In genomic region chr2:169495310-169495928, GRCh38 we compare ENCODE assay signal across 18 cellular contexts. TPM values are rescaled to one million over a fixed set of nuclear protein-coding genes. Genes with fewer than 3 reads are reported as not detected.
A peak's percentile ranks its signal among the peaks of the same experiment; 100 is the strongest.
DNase-seq lines count a peak whose midpoint lies in the region; ATAC-seq and TF ChIP-seq lines count a peak whose summit lies in the region.
"Had no signal": no experiment of that assay in that cellular context is flagged by ENCODE, and none has a peak within 500 bp of the region (broad histone marks: within the 10 kb centered on the region; RNA-seq: fewer than 3 reads in every experiment).

No MANE protein-coding gene starts in this region.

- H3K27ac ChIP-seq in gastrocnemius medialis (peak overlapping the region; percentile 67 to 82 (median 78)), vagina (no peak overlapping the region)
- H3K27ac ChIP-seq: GM23248 had no signal

- H3K4me3 ChIP-seq in gastrocnemius medialis, result no peak overlapping the region
- H3K4me3 ChIP-seq in vagina, result no peak overlapping the region
- H3K4me3 ChIP-seq: GM23248 had no signal

- peaks cover 5% of the 10 kb centered on the region for H3K36me3 Mint-ChIP-seq in activated naive CD8-positive, alpha-beta T cell treated with anti-CD3 and anti-CD28 coated beads for 36 hours

- H3K27me3 ChIP-seq in gastrocnemius medialis (no peaks in the 10 kb centered on the region), vagina (no peaks in the 10 kb centered on the region)

- TF ChIP-seq POLR2A in gastrocnemius medialis (IDR thresholded peaks at IDR 0.05) (no peak), vagina (IDR thresholded peaks at IDR 0.05) (no peak)

- H3K4me1 ChIP-seq in gastrocnemius medialis (peaks cover 7 to 16% of the 10 kb centered on the region in 2 donors), vagina (no peaks in the 10 kb centered on the region)

- in situ Hi-C loops in gastrocnemius medialis (cut with MboI; ENCODE audit: low sequenced_read_pairs in 4 of 4), result no loop called here

- peak; percentile 97 to 98 for ATAC-seq in gastrocnemius medialis

- intact Hi-C loops in gastrocnemius medialis (cut with DNase I; ENCODE audit: low total_unique reads), result loop anchor here (1.0 kb wide), 1 partner anchor 9 kb away; no protein-coding TSS in a partner anchor
- intact Hi-C loops in vagina (cut with DNase I), result no loop called here

- no peaks in the 10 kb centered on the region for H3K9me3 Mint-ChIP-seq in activated naive CD8-positive, alpha-beta T cell treated with anti-CD3 and anti-CD28 coated beads for 36 hours
- H3K9me3 Mint-ChIP-seq: CD4-positive, alpha-beta memory T cell had no signal

- no peaks in the 10 kb centered on the region for H3K4me1 Mint-ChIP-seq in activated naive CD8-positive, alpha-beta T cell treated with anti-CD3 and anti-CD28 coated beads for 36 hours
- H3K4me1 Mint-ChIP-seq: CD4-positive, alpha-beta memory T cell had no signal

- H3K36me3 ChIP-seq in gastrocnemius medialis (no peaks in the 10 kb centered on the region), vagina (peaks cover 0 to 13% of the 10 kb centered on the region in 2 donors)

- no peak overlapping the region for H3K27ac Mint-ChIP-seq in activated naive CD8-positive, alpha-beta T cell treated with anti-CD3 and anti-CD28 coated beads for 36 hours
- H3K27ac Mint-ChIP-seq: CD4-positive, alpha-beta memory T cell had no signal

- H3K9me3 ChIP-seq in gastrocnemius medialis, result no peaks in the 10 kb centered on the region
- no peaks in the 10 kb centered on the region for H3K9me3 ChIP-seq in vagina

- TF ChIP-seq CTCF in gastrocnemius medialis (IDR thresholded peaks at IDR 0.05 in 4 of 5, conservative IDR thresholded peaks at IDR 0.05 in 1 of 5), result no peak
- TF ChIP-seq CTCF in vagina (IDR thresholded peaks at IDR 0.05), result no peak

- no peak overlapping the region for H3K4me3 Mint-ChIP-seq in activated naive CD8-positive, alpha-beta T cell treated with anti-CD3 and anti-CD28 coated beads for 36 hours
- H3K4me3 Mint-ChIP-seq: CD4-positive, alpha-beta memory T cell had no signal

- H3K27me3 Mint-ChIP-seq in activated naive CD8-positive, alpha-beta T cell treated with anti-CD3 and anti-CD28 coated beads for 36 hours, result no peaks in the 10 kb centered on the region
- H3K27me3 Mint-ChIP-seq: CD4-positive, alpha-beta memory T cell had no signal

- peak; percentile 21 to 60 for DNase-seq in NCI-H524 (lab: John Stamatoyannopoulos, UW)
- DNase-seq in NCI-H524 treated with DMSO at 0.1 percent for 48 hours (lab: John Stamatoyannopoulos, UW), result no peak
- DNase-seq in NCI-H2171 treated with DMSO at 0.1 percent for 48 hours (lab: John Stamatoyannopoulos, UW), result peak; percentile 57
- DNase-seq in gastrocnemius medialis, result no peak
- no peak for DNase-seq in vagina (ENCODE audit: extremely low spot score in 2 of 2)
- DNase-seq in activated naive CD8-positive, alpha-beta T cell treated with anti-CD3 and anti-CD28 coated beads for 36 hours, result no peak
- DNase-seq: C1 segment of cervical spinal cord; Calu3; CD4-positive, alpha-beta memory T cell; COR-L47; DMS53; DMS79 treated with DMSO at 0.1 percent for 48 hours; GF-D8; GM23248; H7; HCEC 1CT had no signal

RNA-seq across cellular contexts. Expression of gene KLHL41, which starts 14.1 kb away (rescaled TPM):
- total RNA-seq in gastrocnemius medialis, result 1,000 to 10,000 TPM; 2,008 to 3,010 (median 2,782) TPM
- 0.49 TPM for total RNA-seq in vagina
- total RNA-seq in activated naive CD8-positive, alpha-beta T cell treated with anti-CD3 and anti-CD28 coated beads for 36 hours, result under 1 TPM; 0.14 to 0.20 TPM
- total RNA-seq: A172, H1, H7 had no signal

RNA-seq across cellular contexts. Expression of gene BBS5, which starts 16.1 kb away (rescaled TPM):
- total RNA-seq in gastrocnemius medialis (10 to 100 TPM in 1 of 4 donors, 1 to 10 TPM in 3; 4.5 to 17.8 (median 8.0) TPM), vagina (4.7 TPM)
- total RNA-seq in activated naive CD8-positive, alpha-beta T cell treated with anti-CD3 and anti-CD28 coated beads for 36 hours, result 1 to 10 TPM; 3.5 to 5.0 TPM

Comparison
In these comparisons a context has a peak if more than half of its experiments do, and no peak if none do; other contexts are left out.
1. DNase-seq: peak in NCI-H524 (2 of 2) and NCI-H2171 treated with DMSO at 0.1 percent for 48 hours (single experiment); none in NCI-H524 treated with DMSO at 0.1 percent for 48 hours (single experiment), gastrocnemius medialis (0 of 2), vagina (0 of 2) and activated naive CD8-positive, alpha-beta T cell treated with anti-CD3 and anti-CD28 coated beads for 36 hours (single experiment).
2. RNA of gene KLHL41, which starts 14.1 kb away (total RNA-seq): 2,008 to 3,010 TPM in gastrocnemius medialis; 0.49 TPM in vagina (single experiment) and 0.14 to 0.20 TPM in activated naive CD8-positive, alpha-beta T cell treated with anti-CD3 and anti-CD28 coated beads for 36 hours; every median in the first group is over 1,000 times any median in the second.